In genomic region chr4:84494518-84494917, GRCh38 we compare ENCODE assay signal across 16 cellular contexts. TPM values are rescaled to one million over a fixed set of nuclear protein-coding genes. Genes with fewer than 3 reads are reported as not detected.
A peak's percentile ranks its signal among the peaks of the same experiment; 100 is the strongest.
DNase-seq lines count a peak whose midpoint lies in the region; ATAC-seq and TF ChIP-seq lines count a peak whose summit lies in the region.
"Had no signal": no experiment of that assay in that cellular context is flagged by ENCODE, and none has a peak within 500 bp of the region (broad histone marks: within the 10 kb centered on the region; RNA-seq: fewer than 3 reads in every experiment).

No MANE protein-coding gene starts in this region.

- H3K27ac Mint-ChIP-seq in neural progenitor cell = no peak overlapping the region
- H3K27ac Mint-ChIP-seq: CD14-positive monocyte; CD8-positive, alpha-beta T cell; HFFc6 had no signal

- no peak for ATAC-seq in body of pancreas
- ATAC-seq: A549; CD8-positive, alpha-beta T cell; HepG2 had no signal

- H2AFZ ChIP-seq in neural progenitor cell (replicated peaks) = no peak overlapping the region

- peaks cover 63% of the 10 kb centered on the region for H3F3A ChIP-seq in neural progenitor cell (ENCODE audit: low read depth)

- H3K79me2 ChIP-seq in neural progenitor cell (ENCODE audit: low read depth) = no peaks in the 10 kb centered on the region

- H3K36me3 ChIP-seq in body of pancreas (replicated peaks in 1 of 2; ENCODE audit: insufficient read depth in 1 of 2, low read depth in 2 of 2) (no peaks in the 10 kb centered on the region), esophagus squamous epithelium (no peaks in the 10 kb centered on the region), neural progenitor cell (no peaks in the 10 kb centered on the region)

- H3K27me3 ChIP-seq in body of pancreas (peaks cover 0 to 12% of the 10 kb centered on the region in 2 donors), esophagus squamous epithelium (peaks cover 0 to 100% (median 24%) of the 10 kb centered on the region in 4 donors), neural progenitor cell (peaks cover 99% of the 10 kb centered on the region)

- DNase-seq in body of pancreas (no peak), esophagus squamous epithelium (lab: John Stamatoyannopoulos, UW) (no peak), neural progenitor cell (ENCODE audit: low spot score) (no peak), HuH-7 (ENCODE audit: low spot score) (no peak), NCI-H187 (lab: John Stamatoyannopoulos, UW) (no peak), SW 1271 (lab: John Stamatoyannopoulos, UW) (no peak)
- DNase-seq in stimulated activated CD4-positive, alpha-beta T cell treated with anti-CD3 and anti-CD28 coated beads, Interleukin-15, amount 100 ng/mL, for 24 hours = no peak
- DNase-seq: Caco-2; CD8-positive, alpha-beta T cell; DND-41; GDM1; HCEC 1CT; HFFc6 had no signal

- TF ChIP-seq CTCF in body of pancreas (IDR thresholded peaks at IDR 0.05) = no peak
- no peak for TF ChIP-seq CTCF in esophagus squamous epithelium (IDR thresholded peaks at IDR 0.05)
- TF ChIP-seq CTCF in neural progenitor cell (IDR thresholded peaks at IDR 0.05) = no peak

- intact Hi-C loops in body of pancreas (cut with DNase I) (no loop called here), esophagus squamous epithelium (cut with DNase I) (no loop called here)

- no peak overlapping the region for H3K4me2 ChIP-seq in neural progenitor cell
- H3K4me2 ChIP-seq: A549 had no signal

- H3K9ac ChIP-seq in neural progenitor cell = no peak overlapping the region

- peaks cover 43% of the 10 kb centered on the region for H3K4me1 Mint-ChIP-seq in neural progenitor cell

- H3K4me3 ChIP-seq in body of pancreas = no peak overlapping the region
- peak overlapping the region in 3 of 4 donors; percentile 57 to 71 (median 63) for H3K4me3 ChIP-seq in esophagus squamous epithelium
- no peak overlapping the region for H3K4me3 ChIP-seq in neural progenitor cell
- H3K4me3 ChIP-seq: A549 had no signal

- H3K4me1 ChIP-seq in body of pancreas (peaks cover 36% of the 10 kb centered on the region), esophagus squamous epithelium (peaks cover 10 to 51% (median 25%) of the 10 kb centered on the region in 3 donors), neural progenitor cell (peaks cover 38% of the 10 kb centered on the region)
- H3K4me1 ChIP-seq: A549, Caco-2 had no signal

- H3K27ac ChIP-seq in body of pancreas = peak overlapping the region in 3 of 4 donors; percentile 34 to 89 (median 86)
- H3K27ac ChIP-seq in esophagus squamous epithelium = peak overlapping the region; percentile 1 to 92 (median 74)
- H3K27ac ChIP-seq in neural progenitor cell = no peak overlapping the region
- H3K27ac ChIP-seq: A549 had no signal

- peaks cover 79% of the 10 kb centered on the region for H3K27me3 Mint-ChIP-seq in neural progenitor cell (ENCODE audit: insufficient read depth, low read depth)

- peaks cover 77% of the 10 kb centered on the region for H4K20me1 ChIP-seq in neural progenitor cell (ENCODE audit: low read depth)

- WGBS in body of pancreas, 2 donors = 66 to 76% methylated on average over 2 of the region's 2 CpGs
- 63 to 73% methylated on average over 2 of the region's 2 CpGs for WGBS in esophagus squamous epithelium, 2 donors

- no peaks in the 10 kb centered on the region for H3K36me3 Mint-ChIP-seq in neural progenitor cell
- H3K36me3 Mint-ChIP-seq: CD8-positive, alpha-beta T cell had no signal

- no peaks in the 10 kb centered on the region for H3K9me3 ChIP-seq in body of pancreas
- no peaks in the 10 kb centered on the region for H3K9me3 ChIP-seq in esophagus squamous epithelium
- no peaks in the 10 kb centered on the region for H3K9me3 ChIP-seq in neural progenitor cell (ENCODE audit: low read depth)
- H3K9me3 ChIP-seq: A549, Caco-2 had no signal

- H3K4me3 Mint-ChIP-seq in neural progenitor cell = peak overlapping the region; percentile 21
- H3K4me3 Mint-ChIP-seq: CD8-positive, alpha-beta T cell; HFFc6 had no signal

- H3K9me3 Mint-ChIP-seq in neural progenitor cell = no peaks in the 10 kb centered on the region
- H3K9me3 Mint-ChIP-seq: HFFc6 had no signal

- TF ChIP-seq POLR2A in body of pancreas (IDR thresholded peaks at IDR 0.05) = no peak
- no peak for TF ChIP-seq POLR2A in esophagus squamous epithelium (IDR thresholded peaks at IDR 0.05)

RNA-seq across cellular contexts. Expression of gene NKX6-1, which starts 4.6 kb away (rescaled TPM):
- total RNA-seq in body of pancreas (1 to 10 TPM; 5.7 to 6.9 TPM), esophagus squamous epithelium (10 to 100 TPM in 1 of 4 donors, 1 to 10 TPM in 1, under 1 TPM in 2; 0.66 to 10.5 (median 2.0) TPM), neural progenitor cell (ENCODE audit: low replicate concordance) (0.79 and 1.1 TPM in 2 replicates)
- total RNA-seq: CD8-positive, alpha-beta T cell; HepG2; HFFc6 had no signal

Comparison
In these comparisons a context has a peak if more than half of its experiments do, and no peak if none do; other contexts are left out.
1. H3K4me3 ChIP-seq: peak in esophagus squamous epithelium (3 of 4); none in body of pancreas (0 of 2) and neural progenitor cell (single experiment).